ENCODE assay signal across 35 cellular contexts in the genomic region with DNA sequence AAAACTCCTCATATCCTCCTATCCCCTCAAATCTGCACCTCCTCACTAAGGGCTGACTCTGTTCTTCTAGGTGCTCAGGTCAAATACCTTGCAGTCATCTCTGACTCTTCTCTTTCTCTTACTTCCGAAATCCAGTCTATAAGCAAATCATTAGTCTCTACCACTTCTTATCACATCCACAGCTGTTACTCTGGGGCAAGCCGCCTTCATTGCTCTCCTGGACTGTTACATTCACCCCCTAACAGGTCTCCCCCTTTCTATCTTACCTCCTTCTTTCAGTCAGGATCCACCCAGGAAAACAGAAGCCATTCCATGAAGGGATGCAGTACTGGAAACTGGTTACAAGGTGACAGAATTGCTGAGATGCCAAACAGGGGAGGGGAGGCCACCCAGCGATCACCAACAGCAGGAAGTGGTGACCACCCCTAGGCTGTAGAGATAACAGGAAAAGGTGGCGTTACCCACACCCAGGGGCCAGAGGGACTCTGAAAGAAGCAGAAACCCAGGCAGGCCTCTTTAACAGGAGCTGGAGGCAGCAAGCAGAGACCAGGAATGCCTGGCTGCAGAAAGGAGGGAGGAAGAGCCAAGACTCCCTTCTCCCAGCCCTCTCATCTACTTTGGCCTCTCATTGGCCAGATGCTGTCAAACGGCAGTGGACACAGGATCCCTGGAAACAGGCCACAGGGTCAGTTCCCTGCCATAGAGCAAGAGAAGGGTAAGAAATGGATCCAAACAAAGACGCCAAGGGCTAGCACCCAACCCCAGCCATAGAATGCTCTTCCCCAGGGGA. TPM values are rescaled to one million over a fixed set of nuclear protein-coding genes. Genes with fewer than 3 reads are reported as not detected.
DNase-seq lines count a peak whose midpoint lies in the region; ATAC-seq and TF ChIP-seq lines count a peak whose summit lies in the region.
"Had no signal": no experiment of that assay in that cellular context is flagged by ENCODE, and none has a peak within 500 bp of the region (broad histone marks: within the 10 kb centered on the region; RNA-seq: fewer than 3 reads in every experiment).

No MANE protein-coding gene starts in this region.

- H3K9ac ChIP-seq in H9 (ENCODE audit: extremely low read depth, insufficient read length, low read length) (no peak overlapping the region), endodermal cell (ENCODE audit: extremely low read depth, low read length, poor library complexity, severe bottlenecking) (no peak overlapping the region), neural progenitor cell (no peak overlapping the region), MM.1S (ENCODE audit: low read length) (no peak overlapping the region)
- H3K9ac ChIP-seq: GM23248 had no signal

- H3K36me3 Mint-ChIP-seq in activated T-cell treated with anti-CD3 and anti-CD28 coated beads, Interleukin-2, amount 50 U/mL, for 4 hours (ENCODE audit: insufficient read depth): no peaks in the 10 kb centered on the region
- peaks cover 0 to 2% of the 10 kb centered on the region in 2 donors for H3K36me3 Mint-ChIP-seq in activated T-cell treated with anti-CD3 and anti-CD28 coated beads, Interleukin-2, amount 50 U/mL, for 72 hours (ENCODE audit: insufficient read depth in 2 of 2)
- no peaks in the 10 kb centered on the region; a peak in 1 of 7 replicates for H3K36me3 Mint-ChIP-seq in H9 (ENCODE audit: insufficient read depth in 1 of 3, low read depth in 3 of 3)
- no peaks in the 10 kb centered on the region for H3K36me3 Mint-ChIP-seq in endodermal cell (ENCODE audit: low read depth)
- H3K36me3 Mint-ChIP-seq in neural progenitor cell: no peaks in the 10 kb centered on the region
- H3K36me3 Mint-ChIP-seq: activated naive CD8-positive, alpha-beta T cell treated with anti-CD3 and anti-CD28 coated beads, Interleukin-2, amount 10 ng/mL, durations not matched to agents 7 days and 5 days; CD8-positive, alpha-beta T cell had no signal

- H3K9me3 ChIP-seq in H9 (ENCODE audit: control insufficient read depth, low read depth, low read length) (no peaks in the 10 kb centered on the region), endodermal cell (ENCODE audit: control insufficient read depth, low read length) (peaks cover 8% of the 10 kb centered on the region), neural progenitor cell (ENCODE audit: low read depth) (no peaks in the 10 kb centered on the region), MM.1S (replicated peaks; ENCODE audit: insufficient read depth, low read length) (no peaks in the 10 kb centered on the region)
- H3K9me3 ChIP-seq: A549, MG63, ovary, tibial artery had no signal

- H3K4me1 Mint-ChIP-seq in activated T-cell treated with anti-CD3 and anti-CD28 coated beads, Interleukin-2, amount 50 U/mL, for 4 hours (ENCODE audit: low read depth): no peaks in the 10 kb centered on the region
- H3K4me1 Mint-ChIP-seq in activated T-cell treated with anti-CD3 and anti-CD28 coated beads, Interleukin-2, amount 50 U/mL, for 72 hours (ENCODE audit: low read depth): no peaks in the 10 kb centered on the region
- H3K4me1 Mint-ChIP-seq in H9: no peaks in the 10 kb centered on the region
- H3K4me1 Mint-ChIP-seq in endodermal cell: no peaks in the 10 kb centered on the region
- H3K4me1 Mint-ChIP-seq in neural progenitor cell: no peaks in the 10 kb centered on the region
- H3K4me1 Mint-ChIP-seq: activated naive CD8-positive, alpha-beta T cell treated with anti-CD3 and anti-CD28 coated beads, Interleukin-2, amount 10 ng/mL, durations not matched to agents 7 days and 5 days; nephron had no signal

- no peak overlapping the region for H2BK120ac ChIP-seq in H9 (ENCODE audit: low read depth, low read length, poor library complexity, severe bottlenecking)

- no peaks in the 10 kb centered on the region for H3K79me2 ChIP-seq in H9 (ENCODE audit: insufficient read depth, low read length)
- H3K79me2 ChIP-seq in neural progenitor cell (ENCODE audit: low read depth): no peaks in the 10 kb centered on the region
- no peaks in the 10 kb centered on the region for H3K79me2 ChIP-seq in MM.1S (ENCODE audit: low read length)

- peak overlapping the region; percentile 33 for H3K4me3 Mint-ChIP-seq in activated T-cell treated with anti-CD3 and anti-CD28 coated beads, Interleukin-2, amount 50 U/mL, for 4 hours
- no peak overlapping the region for H3K4me3 Mint-ChIP-seq in activated T-cell treated with anti-CD3 and anti-CD28 coated beads, Interleukin-2, amount 50 U/mL, for 72 hours
- H3K4me3 Mint-ChIP-seq in H9 (no peak overlapping the region), endodermal cell (no peak overlapping the region), neural progenitor cell (no peak overlapping the region)
- H3K4me3 Mint-ChIP-seq: activated CD8-positive, alpha-beta T cell treated with anti-CD3 and anti-CD28 coated beads for 36 hours; activated naive CD8-positive, alpha-beta T cell treated with anti-CD3 and anti-CD28 coated beads, Interleukin-2, amount 10 ng/mL, durations not matched to agents 7 days and 5 days; CD8-positive, alpha-beta T cell; nephron had no signal

- H2AFZ ChIP-seq in H9 (ENCODE audit: low read length) (no peak overlapping the region), neural progenitor cell (replicated peaks) (peak overlapping the region; percentile 91), MM.1S (ENCODE audit: low read length) (no peak overlapping the region)
- H2AFZ ChIP-seq: GM23248, PC-9 had no signal

- no peaks in the 10 kb centered on the region for H3K9me2 ChIP-seq in MM.1S (replicated peaks; ENCODE audit: insufficient read depth, low read length)

- no peak overlapping the region for H3K27ac Mint-ChIP-seq in activated T-cell treated with anti-CD3 and anti-CD28 coated beads, Interleukin-2, amount 50 U/mL, for 72 hours
- H3K27ac Mint-ChIP-seq in H9 (no peak overlapping the region; a peak in 1 of 7 replicates), endodermal cell (no peak overlapping the region), neural progenitor cell (no peak overlapping the region)
- H3K27ac Mint-ChIP-seq: activated CD8-positive, alpha-beta T cell treated with anti-CD3 and anti-CD28 coated beads for 36 hours; activated naive CD8-positive, alpha-beta T cell treated with anti-CD3 and anti-CD28 coated beads, Interleukin-2, amount 10 ng/mL, durations not matched to agents 7 days and 5 days; CD8-positive, alpha-beta T cell; nephron had no signal

- no peak overlapping the region for H2BK5ac ChIP-seq in H9 (ENCODE audit: insufficient read length, low read length)

- TF ChIP-seq CTCF in H9 (conservative IDR thresholded peaks at IDR 0.05) (no peak), endodermal cell (conservative IDR thresholded peaks at IDR 0.05) (no peak), neural progenitor cell (IDR thresholded peaks at IDR 0.05) (no peak), MM.1S (IDR thresholded peaks at IDR 0.05; ENCODE audit: low read length) (no peak)

- no peaks in the 10 kb centered on the region for H3K23me2 ChIP-seq in H9 (ENCODE audit: insufficient read length, low read depth, low read length, poor library complexity, severe bottlenecking)

- no peaks in the 10 kb centered on the region for H3K4me1 ChIP-seq in H9 (ENCODE audit: insufficient read depth, low read length)
- no peaks in the 10 kb centered on the region for H3K4me1 ChIP-seq in endodermal cell (ENCODE audit: control insufficient read depth, insufficient read depth, low read length)
- H3K4me1 ChIP-seq in neural progenitor cell: peaks cover 10% of the 10 kb centered on the region
- H3K4me1 ChIP-seq in MM.1S (ENCODE audit: low read length): no peaks in the 10 kb centered on the region
- H3K4me1 ChIP-seq: A549, lower lobe of right lung, tibial artery had no signal

- H4K20me1 ChIP-seq in H9 (ENCODE audit: control insufficient read depth, insufficient read depth, insufficient read length): no peaks in the 10 kb centered on the region
- no peaks in the 10 kb centered on the region for H4K20me1 ChIP-seq in neural progenitor cell (ENCODE audit: low read depth)
- H4K20me1 ChIP-seq in MM.1S (ENCODE audit: insufficient read depth, low read length): no peaks in the 10 kb centered on the region

- WGBS in H9 (ENCODE audit: extremely low coverage, insufficient read length, low lambda C conversion rate): no CpG with 5 or more reads among the region's 6 CpGs
- 79 to 86% methylated on average over 2 to 6 of the region's 6 CpGs for WGBS in endodermal cell (ENCODE audit: insufficient coverage in 1 of 2, insufficient read length in 1 of 2), 2 experiments

- H3F3A ChIP-seq in neural progenitor cell (ENCODE audit: low read depth) (peaks cover 5% of the 10 kb centered on the region), MM.1S (ENCODE audit: insufficient read depth, low read length) (no peaks in the 10 kb centered on the region)

- no peaks in the 10 kb centered on the region for H3K79me1 ChIP-seq in H9 (ENCODE audit: insufficient read depth, low read depth, low read length, poor library complexity, severe bottlenecking)

- H3K4me3 ChIP-seq in endodermal cell (ENCODE audit: low read length) (no peak overlapping the region), neural progenitor cell (no peak overlapping the region), MM.1S (ENCODE audit: low read length) (no peak overlapping the region)
- H3K4me3 ChIP-seq: A549, GM23248, lower lobe of right lung, MG63, ovary, PC-9, smooth muscle cell, tibial artery had no signal

- DNase-seq in activated T-cell treated with anti-CD3 and anti-CD28 coated beads, Interleukin-2, amount 50 U/mL, for 4 hours: no peak
- DNase-seq in activated T-cell treated with anti-CD3 and anti-CD28 coated beads, Interleukin-2, amount 50 U/mL, for 72 hours: no peak
- peak; percentile 52 for DNase-seq in H9
- peak; percentile 66 for DNase-seq in endodermal cell
- peak; percentile 72 for DNase-seq in neural progenitor cell (ENCODE audit: low spot score)
- DNase-seq in C1 segment of cervical spinal cord (lab: John Stamatoyannopoulos, UW): no peak
- no peak for DNase-seq in MM.1S
- DNase-seq: activated CD8-positive, alpha-beta T cell treated with anti-CD3 and anti-CD28 coated beads for 36 hours; activated effector memory CD4-positive, alpha-beta T cell treated with anti-CD3 and anti-CD28 coated beads, Interleukin-2, amount 50 U/mL, for 16 hours; activated naive CD8-positive, alpha-beta T cell treated with anti-CD3 and anti-CD28 coated beads, Interleukin-2, amount 10 ng/mL, durations not matched to agents 7 days and 5 days; AML-193; aorta; effector CD4-positive, alpha-beta T cell; GM23248; KBM-7; kidney; lower lobe of right lung; MG63; NCI-H1417; NCI-H2081 treated with DMSO at 0.1 percent for 48 hours; NCI-H2227 treated with DMSO at 0.1 percent for 48 hours; NCI-H526 treated with DMSO at 0.1 percent for 48 hours; ovary; PC-9; retina; T-helper 2 cell had no signal

- H3K4ac ChIP-seq in H9 (ENCODE audit: low read depth, low read length): no peak overlapping the region

- no peak for ATAC-seq in activated T-cell treated with anti-CD3 and anti-CD28 coated beads, Interleukin-2, amount 50 U/mL, for 4 hours
- no peak for ATAC-seq in activated T-cell treated with anti-CD3 and anti-CD28 coated beads, Interleukin-2, amount 50 U/mL, for 72 hours (replicated peaks in 1 of 2)
- ATAC-seq in esophagus mucosa: no peak
- ATAC-seq: A549; activated CD8-positive, alpha-beta T cell treated with anti-CD3 and anti-CD28 coated beads for 36 hours; CD8-positive, alpha-beta T cell; lower lobe of right lung; Right ventricle myocardium inferior had no signal

- H3K23ac ChIP-seq in H9 (ENCODE audit: insufficient read length, low read depth, low read length): no peak overlapping the region

- H3K27me3 ChIP-seq in H9 (ENCODE audit: insufficient read depth, low read length) (no peaks in the 10 kb centered on the region), endodermal cell (ENCODE audit: control insufficient read depth, insufficient read depth, low read length, poor library complexity, severe bottlenecking) (no peaks in the 10 kb centered on the region), neural progenitor cell (no peaks in the 10 kb centered on the region), MM.1S (replicated peaks; ENCODE audit: insufficient read depth, low read length) (no peaks in the 10 kb centered on the region)
- H3K27me3 ChIP-seq: MG63, ovary, tibial artery had no signal

- no peak overlapping the region for H2BK20ac ChIP-seq in H9 (ENCODE audit: low read depth, low read length, poor library complexity, severe bottlenecking)

- H3K4me2 ChIP-seq in H9 (ENCODE audit: insufficient read depth, insufficient read length, low read length): no peak overlapping the region
- H3K4me2 ChIP-seq in neural progenitor cell: peak overlapping the region; percentile 30
- no peak overlapping the region for H3K4me2 ChIP-seq in MM.1S (ENCODE audit: low read depth, low read length)
- H3K4me2 ChIP-seq: A549, PC-9, smooth muscle cell had no signal

- no peak overlapping the region for H4K91ac ChIP-seq in H9 (ENCODE audit: insufficient read length, low read depth, low read length)

- H4K5ac ChIP-seq in H9 (ENCODE audit: insufficient read length, low read depth, low read length): no peak overlapping the region

- H3T11ph ChIP-seq in H9 (ENCODE audit: low read length): no peak overlapping the region

- H2BK15ac ChIP-seq in H9 (ENCODE audit: low read depth, low read length): no peak overlapping the region

- no peak overlapping the region for H3K27ac ChIP-seq in H9 (ENCODE audit: insufficient read length, low read depth, low read length)
- no peak overlapping the region for H3K27ac ChIP-seq in endodermal cell (ENCODE audit: low read depth, low read length)
- no peak overlapping the region for H3K27ac ChIP-seq in neural progenitor cell
- H3K27ac ChIP-seq in MM.1S (ENCODE audit: low read length): no peak overlapping the region
- H3K27ac ChIP-seq: A549, GM23248, lower lobe of right lung, ovary, PC-9, tibial artery had no signal

- no peak overlapping the region for H2BK12ac ChIP-seq in H9 (ENCODE audit: insufficient read length, low read depth, low read length)

- no peak overlapping the region for H3K18ac ChIP-seq in H9 (ENCODE audit: insufficient read length, low read depth, low read length)

- H2AK5ac ChIP-seq in H9 (ENCODE audit: insufficient read length, low read length): no peak overlapping the region

- H3K56ac ChIP-seq in H9 (ENCODE audit: insufficient read length, low read depth, low read length): no peak overlapping the region

- no peak overlapping the region for H3K14ac ChIP-seq in H9 (ENCODE audit: insufficient read depth, low read length)

- peaks cover 14% of the 10 kb centered on the region for H3K27me3 Mint-ChIP-seq in activated T-cell treated with anti-CD3 and anti-CD28 coated beads, Interleukin-2, amount 50 U/mL, for 4 hours (ENCODE audit: low read depth)
- H3K27me3 Mint-ChIP-seq in activated T-cell treated with anti-CD3 and anti-CD28 coated beads, Interleukin-2, amount 50 U/mL, for 72 hours (ENCODE audit: low read depth): peaks cover 16% of the 10 kb centered on the region
- peaks cover 17% of the 10 kb centered on the region for H3K27me3 Mint-ChIP-seq in H9 (ENCODE audit: low read depth)
- peaks cover 28% of the 10 kb centered on the region for H3K27me3 Mint-ChIP-seq in endodermal cell (ENCODE audit: insufficient read depth)
- peaks cover 2% of the 10 kb centered on the region for H3K27me3 Mint-ChIP-seq in neural progenitor cell (ENCODE audit: insufficient read depth, low read depth)

- H3K36me3 ChIP-seq in endodermal cell (ENCODE audit: control insufficient read depth, insufficient read depth, low read length): no peaks in the 10 kb centered on the region
- no peaks in the 10 kb centered on the region for H3K36me3 ChIP-seq in neural progenitor cell
- no peaks in the 10 kb centered on the region for H3K36me3 ChIP-seq in MM.1S (replicated peaks; ENCODE audit: insufficient read depth, low read length)
- H3K36me3 ChIP-seq: lower lobe of right lung, MG63, ovary, tibial artery had no signal

- H3K9me3 Mint-ChIP-seq in activated T-cell treated with anti-CD3 and anti-CD28 coated beads, Interleukin-2, amount 50 U/mL, for 4 hours: peaks cover 8% of the 10 kb centered on the region
- peaks cover 2 to 4% of the 10 kb centered on the region in 2 donors for H3K9me3 Mint-ChIP-seq in activated T-cell treated with anti-CD3 and anti-CD28 coated beads, Interleukin-2, amount 50 U/mL, for 72 hours
- H3K9me3 Mint-ChIP-seq in H9 (peaks cover 0 to 7% of the 10 kb centered on the region in 2 experiments; a peak in 1 of 5 replicates), endodermal cell (peaks cover 2% of the 10 kb centered on the region), neural progenitor cell (no peaks in the 10 kb centered on the region)

- H4K8ac ChIP-seq in H9 (replicated peaks; ENCODE audit: insufficient read length, low read depth, low read length): no peak overlapping the region

RNA-seq across cellular contexts. Expression of a gene that starts 55.5 kb away (rescaled TPM):
- total RNA-seq in activated T-cell treated with anti-CD3 and anti-CD28 coated beads, Interleukin-2, amount 50 U/mL, for 4 hours: under 1 TPM in 2 of 3 donors, not detected in 1; 0.20 to 0.22 TPM
- under 1 TPM; 0.19 to 0.21 TPM for total RNA-seq in activated T-cell treated with anti-CD3 and anti-CD28 coated beads, Interleukin-2, amount 50 U/mL, for 72 hours
- total RNA-seq in H9 (2021) (0.83 and 0.99 TPM in 2 replicates), endodermal cell (1 to 10 TPM; 1.7 to 1.8 TPM), neural progenitor cell (ENCODE audit: low replicate concordance) (2.1 TPM in 1 of 2 replicates, not detected in the other), esophagus mucosa (not detected)
- polyA plus RNA-seq in endodermal cell (2013, experiment 1 of 2): 2.9 TPM
- polyA plus RNA-seq in endodermal cell (2013, experiment 2 of 2): 2.8 TPM
- total RNA-seq: activated naive CD8-positive, alpha-beta T cell treated with anti-CD3 and anti-CD28 coated beads, Interleukin-2, amount 10 ng/mL, durations not matched to agents 7 days and 5 days; bronchial epithelial cell; fibroblast of villous mesenchyme; GM23248 had no signal
- polyA plus RNA-seq: GM23248 had no signal

Comparison
In these comparisons a context has a peak if more than half of its experiments do, and no peak if none do; other contexts are left out.
1. DNase-seq: peak in H9 (single experiment), endodermal cell (single experiment) and neural progenitor cell (single experiment); none in activated T-cell treated with anti-CD3 and anti-CD28 coated beads, Interleukin-2, amount 50 U/mL, for 4 hours (single experiment), activated T-cell treated with anti-CD3 and anti-CD28 coated beads, Interleukin-2, amount 50 U/mL, for 72 hours (0 of 2), C1 segment of cervical spinal cord (0 of 14) and MM.1S (single experiment).